9 cellular contexts compared by ENCODE assay signal in the genomic region with DNA sequence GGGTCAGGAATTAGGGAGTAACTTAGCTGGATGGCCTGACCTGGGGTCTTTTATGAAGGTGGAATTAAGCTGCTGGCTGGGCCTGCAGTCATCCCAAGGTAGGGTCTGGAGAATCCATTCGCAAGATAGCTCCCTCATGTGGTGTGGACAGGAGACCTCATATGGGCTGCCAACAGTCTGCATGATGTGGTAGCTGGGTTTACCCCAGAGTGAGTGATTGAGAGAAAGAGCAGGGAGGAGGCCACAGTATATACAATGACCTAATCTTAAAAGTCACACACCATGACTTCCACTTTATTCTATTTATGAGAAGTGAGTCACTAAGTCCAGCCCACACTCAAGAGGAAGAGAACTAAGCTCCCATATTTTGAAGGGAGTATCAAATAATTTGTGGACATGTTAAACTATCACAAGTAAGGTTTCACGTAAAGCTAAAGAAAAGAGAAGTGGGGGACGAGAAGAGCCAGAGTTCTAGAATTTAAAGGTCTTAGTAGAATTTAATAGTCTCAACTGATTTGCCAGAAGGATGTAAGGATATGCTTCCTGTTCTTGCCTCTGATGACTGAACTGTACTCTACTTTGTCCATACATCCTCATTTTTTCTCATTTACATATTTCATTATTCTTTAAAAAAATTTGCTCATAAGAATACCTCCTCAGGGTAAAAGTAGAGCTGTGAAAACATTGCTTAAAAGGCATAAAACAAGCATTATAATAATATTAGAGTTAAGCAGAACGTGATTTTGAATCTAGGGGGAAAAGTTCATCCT.
DNase-seq lines count a peak whose midpoint lies in the region; ATAC-seq and TF ChIP-seq lines count a peak whose summit lies in the region.
"Had no signal": no experiment of that assay in that cellular context is flagged by ENCODE, and none has a peak within 500 bp of the region (broad histone marks: within the 10 kb centered on the region; RNA-seq: fewer than 3 reads in every experiment).

No MANE protein-coding gene starts in this region.

- H3K9me3 ChIP-seq in smooth muscle cell (replicated peaks; ENCODE audit: low read depth) = no peaks in the 10 kb centered on the region

- intact Hi-C loops in activated T-helper 2 cell treated with anti-CD3 and anti-CD28 coated beads, Interferon-gamma antibody, Interleukin-2, Interleukin-4, amounts not matched to agents 10 μg/mL and 5 μg/mL and 100 μg/mL, durations not matched to agents 14 hours and 24 hours and 36 hours (cut with micrococcal nuclease) = no loop called here

- peaks cover 5% of the 10 kb centered on the region for H3F3A ChIP-seq in smooth muscle cell (ENCODE audit: low read depth)

- H3K4me1 ChIP-seq in smooth muscle cell (ENCODE audit: low read depth) = no peaks in the 10 kb centered on the region

- H3K27me3 ChIP-seq in smooth muscle cell (ENCODE audit: low read depth) = no peaks in the 10 kb centered on the region

- H3K27ac Mint-ChIP-seq in activated T-helper 2 cell treated with anti-CD3 and anti-CD28 coated beads, Interferon-gamma antibody, Interleukin-2, Interleukin-4, amounts not matched to agents 10 μg/mL and 5 μg/mL and 100 μg/mL, durations not matched to agents 14 hours and 24 hours and 36 hours = no peak overlapping the region

- DNase-seq in amniotic epithelial cell (ENCODE audit: low read depth) (peak; percentile 53), smooth muscle cell (lab: John Stamatoyannopoulos, UW; ENCODE audit: unreplicated experiment) (no peak), 8988T (no peak)
- DNase-seq in activated T-helper 2 cell treated with anti-CD3 and anti-CD28 coated beads, Interferon-gamma antibody, Interleukin-2, Interleukin-4, amounts not matched to agents 10 μg/mL and 5 μg/mL and 100 μg/mL, durations not matched to agents 14 hours and 24 hours and 36 hours (ENCODE audit: low spot score) = no peak

- H3K27ac ChIP-seq in 22Rv1 = no peak overlapping the region
- peak overlapping the region; percentile 48 for H3K27ac ChIP-seq in smooth muscle cell (ENCODE audit: low read depth)
- H3K27ac ChIP-seq: skin epidermis had no signal

- H3K4me2 ChIP-seq in smooth muscle cell = peak overlapping the region; percentile 32

- H3K79me2 ChIP-seq in smooth muscle cell (ENCODE audit: low read depth) = no peaks in the 10 kb centered on the region

- H3K36me3 Mint-ChIP-seq in activated T-helper 2 cell treated with anti-CD3 and anti-CD28 coated beads, Interferon-gamma antibody, Interleukin-2, Interleukin-4, amounts not matched to agents 10 μg/mL and 5 μg/mL and 100 μg/mL, durations not matched to agents 14 hours and 24 hours and 36 hours (ENCODE audit: low read depth) = no peaks in the 10 kb centered on the region

- no peaks in the 10 kb centered on the region for H3K36me3 ChIP-seq in smooth muscle cell (ENCODE audit: low read depth)

- no peak overlapping the region for H3K4me3 ChIP-seq in smooth muscle cell
- H3K4me3 ChIP-seq: skin epidermis had no signal

- peaks cover 3% of the 10 kb centered on the region for H3K27me3 Mint-ChIP-seq in activated T-helper 2 cell treated with anti-CD3 and anti-CD28 coated beads, Interferon-gamma antibody, Interleukin-2, Interleukin-4, amounts not matched to agents 10 μg/mL and 5 μg/mL and 100 μg/mL, durations not matched to agents 14 hours and 24 hours and 36 hours (ENCODE audit: low read depth)

- no peaks in the 10 kb centered on the region for H3K9me3 Mint-ChIP-seq in activated T-helper 2 cell treated with anti-CD3 and anti-CD28 coated beads, Interferon-gamma antibody, Interleukin-2, Interleukin-4, amounts not matched to agents 10 μg/mL and 5 μg/mL and 100 μg/mL, durations not matched to agents 14 hours and 24 hours and 36 hours

- 40% methylated on average over 4 of the region's 4 CpGs for WGBS in smooth muscle cell (ENCODE audit: low lambda C conversion rate)

- no peak overlapping the region for H2AFZ ChIP-seq in smooth muscle cell (ENCODE audit: low read depth)

- ATAC-seq in GM19035 (IDR thresholded peaks at IDR 0.05; ENCODE audit: unreplicated experiment) (peak; percentile 63), HG03442 (IDR thresholded peaks at IDR 0.05; ENCODE audit: unreplicated experiment) (peak; percentile 90), HG03457 (IDR thresholded peaks at IDR 0.05; ENCODE audit: unreplicated experiment) (no peak)

- no peaks in the 10 kb centered on the region for H4K20me1 ChIP-seq in smooth muscle cell (ENCODE audit: low read depth)

- peak; percentile 12; the same call in 1 of the 2 replicates for TF ChIP-seq CTCF in 22Rv1 (IDR thresholded peaks at IDR 0.05)
- TF ChIP-seq CTCF in smooth muscle cell (IDR thresholded peaks at IDR 0.05; ENCODE audit: borderline replicate concordance, insufficient read depth, poor library complexity, severe bottlenecking) = no peak

- no peak overlapping the region for H3K9ac ChIP-seq in smooth muscle cell (ENCODE audit: low read depth)

- H3K4me3 Mint-ChIP-seq in activated T-helper 2 cell treated with anti-CD3 and anti-CD28 coated beads, Interferon-gamma antibody, Interleukin-2, Interleukin-4, amounts not matched to agents 10 μg/mL and 5 μg/mL and 100 μg/mL, durations not matched to agents 14 hours and 24 hours and 36 hours (ENCODE audit: low read depth) = no peak overlapping the region

- H3K4me1 Mint-ChIP-seq in activated T-helper 2 cell treated with anti-CD3 and anti-CD28 coated beads, Interferon-gamma antibody, Interleukin-2, Interleukin-4, amounts not matched to agents 10 μg/mL and 5 μg/mL and 100 μg/mL, durations not matched to agents 14 hours and 24 hours and 36 hours (ENCODE audit: low read depth) = peaks cover 4% of the 10 kb centered on the region
